ENCODE assay signal across 10 cellular contexts in the genomic region with DNA sequence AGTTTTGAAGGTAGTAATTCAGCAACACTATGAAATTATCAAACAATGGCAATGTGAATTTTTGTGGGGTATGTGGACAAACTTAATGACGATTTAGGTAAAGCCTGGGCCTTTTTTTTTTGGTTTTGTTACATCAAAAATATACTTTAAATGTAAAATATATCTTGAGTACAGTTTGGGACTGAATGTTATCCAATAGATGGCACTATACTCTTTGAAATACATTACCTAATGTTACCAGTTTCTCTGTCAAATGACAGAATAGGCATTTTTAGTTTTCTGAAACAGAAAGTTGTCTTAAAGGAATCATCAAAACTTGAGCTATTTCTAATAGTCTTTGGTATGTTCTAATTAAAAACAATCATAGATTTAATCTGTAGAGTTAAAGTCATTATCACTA.
DNase-seq lines count a peak whose midpoint lies in the region; ATAC-seq and TF ChIP-seq lines count a peak whose summit lies in the region.
"Had no signal": no experiment of that assay in that cellular context is flagged by ENCODE, and none has a peak within 500 bp of the region (broad histone marks: within the 10 kb centered on the region; RNA-seq: fewer than 3 reads in every experiment).

No MANE protein-coding gene starts in this region.

- H3K36me3 ChIP-seq in SK-N-SH (replicated peaks in 1 of 2; ENCODE audit: control insufficient read depth in 1 of 2, insufficient read depth in 2 of 2, low read length in 1 of 2) = no peaks in the 10 kb centered on the region

- H3K4me3 Mint-ChIP-seq in brain = no peak overlapping the region
- no peak overlapping the region for H3K4me3 Mint-ChIP-seq in type B pancreatic cell
- H3K4me3 Mint-ChIP-seq: activated B cell treated with CpG ODN at 0.5 μM for 24 hours; CD4-positive, alpha-beta memory T cell had no signal

- H3K36me3 Mint-ChIP-seq in brain (no peaks in the 10 kb centered on the region), type B pancreatic cell (no peaks in the 10 kb centered on the region)
- H3K36me3 Mint-ChIP-seq: CD4-positive, alpha-beta memory T cell had no signal

- ATAC-seq in SK-N-SH treated with all-trans-retinoic acid at 6 μM for 48 hours (no peak), Right ventricle myocardium superior (ENCODE audit: poor library complexity) (no peak), GM21381 (IDR thresholded peaks at IDR 0.05; ENCODE audit: unreplicated experiment) (no peak), HG02840 (IDR thresholded peaks at IDR 0.05; ENCODE audit: low FRiP score, unreplicated experiment) (no peak)

- no peak for TF ChIP-seq EP300 in SK-N-SH (IDR thresholded peaks at IDR 0.05; ENCODE audit: borderline replicate concordance in 1 of 2, low read depth in 1 of 2, low read length in 1 of 2)

- H3K9me3 Mint-ChIP-seq in brain = peaks cover 0 to 5% (median 1%) of the 10 kb centered on the region in 5 experiments
- no peaks in the 10 kb centered on the region for H3K9me3 Mint-ChIP-seq in type B pancreatic cell

- no peak overlapping the region for H3K4me3 ChIP-seq in SK-N-SH (ENCODE audit: low read depth in 2 of 2, low read length in 1 of 2)

- no peaks in the 10 kb centered on the region for H3K9me2 ChIP-seq in SK-N-SH

- DNase-seq in SK-N-SH = no peak
- DNase-seq in NCI-H1694 (lab: John Stamatoyannopoulos, UW) = peak; percentile 3
- DNase-seq in type B pancreatic cell (ENCODE audit: extremely low spot score, unreplicated experiment) = no peak
- no peak for DNase-seq in Right ventricle myocardium superior
- DNase-seq: activated B cell treated with CpG ODN at 0.5 μM for 24 hours; CD4-positive, alpha-beta memory T cell had no signal

- TF ChIP-seq RAD21 in SK-N-SH (IDR thresholded peaks at IDR 0.05; ENCODE audit: low read length) = peak; percentile 59

- H3K27ac Mint-ChIP-seq in brain = no peak overlapping the region
- H3K27ac Mint-ChIP-seq in type B pancreatic cell = no peak overlapping the region
- H3K27ac Mint-ChIP-seq: activated B cell treated with CpG ODN at 0.5 μM for 24 hours; CD4-positive, alpha-beta memory T cell had no signal

- H3K4me1 Mint-ChIP-seq in brain = no peaks in the 10 kb centered on the region
- no peaks in the 10 kb centered on the region for H3K4me1 Mint-ChIP-seq in type B pancreatic cell (ENCODE audit: unreplicated experiment)
- H3K4me1 Mint-ChIP-seq: activated B cell treated with CpG ODN at 0.5 μM for 24 hours; CD4-positive, alpha-beta memory T cell had no signal

- no peak overlapping the region for H3K4me2 ChIP-seq in SK-N-SH

- H3K9me3 ChIP-seq in SK-N-SH = no peaks in the 10 kb centered on the region

- no peaks in the 10 kb centered on the region; a peak in 1 of 4 replicates for H3K4me1 ChIP-seq in SK-N-SH (ENCODE audit: control insufficient read depth in 1 of 2, insufficient read depth in 2 of 2, low read depth in 1 of 2, low read length in 1 of 2)

- H3K9ac ChIP-seq in SK-N-SH = no peak overlapping the region

- CTCF ChIA-PET in SK-N-SH (lab: Yijun Ruan, JAX) = interaction anchor here (0.6 to 2.0 kb wide), 4 partner anchors 9 to 1502 kb away, joined by 3 to 7 read pairs (median 3); no protein-coding TSS in a partner anchor

- H4K20me1 ChIP-seq in SK-N-SH (ENCODE audit: insufficient read depth) = no peaks in the 10 kb centered on the region

- no peak overlapping the region for H3K27ac ChIP-seq in SK-N-SH (ENCODE audit: low read depth in 2 of 2, low read length in 1 of 2)

- 0% methylated on average over 1 of the region's 1 CpG for WGBS in SK-N-SH (ENCODE audit: low lambda C conversion rate)

- no peak overlapping the region for H2AFZ ChIP-seq in SK-N-SH (ENCODE audit: low read depth)

- intact Hi-C loops in Right ventricle myocardium superior (cut with DNase I) = no loop called here

- peaks cover 5% of the 10 kb centered on the region for H3K27me3 Mint-ChIP-seq in brain
- H3K27me3 Mint-ChIP-seq in type B pancreatic cell = no peaks in the 10 kb centered on the region
- H3K27me3 Mint-ChIP-seq: activated B cell treated with CpG ODN at 0.5 μM for 24 hours; CD4-positive, alpha-beta memory T cell had no signal

- H3K79me2 ChIP-seq in SK-N-SH (ENCODE audit: insufficient read depth) = no peaks in the 10 kb centered on the region

- H3K27me3 ChIP-seq in SK-N-SH (ENCODE audit: insufficient read depth) = no peaks in the 10 kb centered on the region

- TF ChIP-seq CTCF in SK-N-SH (IDR thresholded peaks at IDR 0.05) = peak; percentile 55
- TF ChIP-seq CTCF in brain (conservative IDR thresholded peaks at IDR 0.05) = peak; percentile 40 to 68
- TF ChIP-seq CTCF in type B pancreatic cell (conservative IDR thresholded peaks at IDR 0.05) = peak; percentile 66

- POLR2A ChIA-PET in SK-N-SH (lab: Yijun Ruan, JAX) = no interaction called here

- no peaks in the 10 kb centered on the region for H3F3A ChIP-seq in SK-N-SH (replicated peaks; ENCODE audit: insufficient read depth)

TF ChIP-seq in SK-N-SH, 30 proteins besides CTCF, POLR2A, EP300 and RAD21:
- TF ChIP-seq TCF12 (IDR thresholded peaks at IDR 0.05) = no peak

TF ChIP-seq in SK-N-SH treated with all-trans-retinoic acid at 6 μM for 48 hours, 23 proteins besides CTCF, POLR2A, EP300 and RAD21:
- TF ChIP-seq ZNF70 (CRISPR knock-in tag; IDR thresholded peaks at IDR 0.05) (no peak), TCF4 (CRISPR knock-in tag; IDR thresholded peaks at IDR 0.05; ENCODE audit: borderline replicate concordance) (no peak), ZNF565 (CRISPR knock-in tag; conservative IDR thresholded peaks at IDR 0.05; ENCODE audit: low read depth) (no peak), GLIS3 (CRISPR knock-in tag; IDR thresholded peaks at IDR 0.05) (no peak), SNAI2 (CRISPR knock-in tag; IDR thresholded peaks at IDR 0.05) (no peak), ZC3H10 (CRISPR knock-in tag; IDR thresholded peaks at IDR 0.05) (no peak), ZNF8 (CRISPR knock-in tag; IDR thresholded peaks at IDR 0.05) (no peak), ZFP30 (CRISPR knock-in tag; IDR thresholded peaks at IDR 0.05) (no peak), ZFP3 (CRISPR knock-in tag; IDR thresholded peaks at IDR 0.05) (no peak), RARB (CRISPR knock-in tag; IDR thresholded peaks at IDR 0.05) (no peak), CSDC2 (CRISPR knock-in tag; IDR thresholded peaks at IDR 0.05) (no peak), TOX (CRISPR knock-in tag; IDR thresholded peaks at IDR 0.05; ENCODE audit: borderline replicate concordance) (no peak)
- TF ChIP-seq, protein P1, sequence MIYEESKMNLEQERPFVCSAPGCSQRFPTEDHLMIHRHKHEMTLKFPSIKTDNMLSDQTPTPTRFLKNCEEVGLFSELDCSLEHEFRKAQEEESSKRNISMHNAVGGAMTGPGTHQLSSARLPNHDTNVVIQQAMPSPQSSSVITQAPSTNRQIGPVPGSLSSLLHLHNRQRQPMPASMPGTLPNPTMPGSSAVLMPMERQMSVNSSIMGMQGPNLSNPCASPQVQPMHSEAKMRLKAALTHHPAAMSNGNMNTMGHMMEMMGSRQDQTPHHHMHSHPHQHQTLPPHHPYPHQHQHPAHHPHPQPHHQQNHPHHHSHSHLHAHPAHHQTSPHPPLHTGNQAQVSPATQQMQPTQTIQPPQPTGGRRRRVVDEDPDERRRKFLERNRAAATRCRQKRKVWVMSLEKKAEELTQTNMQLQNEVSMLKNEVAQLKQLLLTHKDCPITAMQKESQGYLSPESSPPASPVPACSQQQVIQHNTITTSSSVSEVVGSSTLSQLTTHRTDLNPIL (CRISPR knock-in tag; IDR thresholded peaks at IDR 0.05; ENCODE audit: low read depth) = no peak
- TF ChIP-seq, protein P2, sequence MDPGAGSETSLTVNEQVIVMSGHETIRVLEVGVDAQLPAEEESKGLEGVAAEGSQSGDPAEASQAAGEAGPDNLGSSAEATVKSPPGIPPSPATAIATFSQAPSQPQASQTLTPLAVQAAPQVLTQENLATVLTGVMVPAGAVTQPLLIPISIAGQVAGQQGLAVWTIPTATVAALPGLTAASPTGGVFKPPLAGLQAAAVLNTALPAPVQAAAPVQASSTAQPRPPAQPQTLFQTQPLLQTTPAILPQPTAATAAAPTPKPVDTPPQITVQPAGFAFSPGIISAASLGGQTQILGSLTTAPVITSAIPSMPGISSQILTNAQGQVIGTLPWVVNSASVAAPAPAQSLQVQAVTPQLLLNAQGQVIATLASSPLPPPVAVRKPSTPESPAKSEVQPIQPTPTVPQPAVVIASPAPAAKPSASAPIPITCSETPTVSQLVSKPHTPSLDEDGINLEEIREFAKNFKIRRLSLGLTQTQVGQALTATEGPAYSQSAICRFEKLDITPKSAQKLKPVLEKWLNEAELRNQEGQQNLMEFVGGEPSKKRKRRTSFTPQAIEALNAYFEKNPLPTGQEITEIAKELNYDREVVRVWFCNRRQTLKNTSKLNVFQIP (CRISPR knock-in tag; IDR thresholded peaks at IDR 0.05; ENCODE audit: borderline replicate concordance, low read depth) = no peak
- TF ChIP-seq, protein P3, sequence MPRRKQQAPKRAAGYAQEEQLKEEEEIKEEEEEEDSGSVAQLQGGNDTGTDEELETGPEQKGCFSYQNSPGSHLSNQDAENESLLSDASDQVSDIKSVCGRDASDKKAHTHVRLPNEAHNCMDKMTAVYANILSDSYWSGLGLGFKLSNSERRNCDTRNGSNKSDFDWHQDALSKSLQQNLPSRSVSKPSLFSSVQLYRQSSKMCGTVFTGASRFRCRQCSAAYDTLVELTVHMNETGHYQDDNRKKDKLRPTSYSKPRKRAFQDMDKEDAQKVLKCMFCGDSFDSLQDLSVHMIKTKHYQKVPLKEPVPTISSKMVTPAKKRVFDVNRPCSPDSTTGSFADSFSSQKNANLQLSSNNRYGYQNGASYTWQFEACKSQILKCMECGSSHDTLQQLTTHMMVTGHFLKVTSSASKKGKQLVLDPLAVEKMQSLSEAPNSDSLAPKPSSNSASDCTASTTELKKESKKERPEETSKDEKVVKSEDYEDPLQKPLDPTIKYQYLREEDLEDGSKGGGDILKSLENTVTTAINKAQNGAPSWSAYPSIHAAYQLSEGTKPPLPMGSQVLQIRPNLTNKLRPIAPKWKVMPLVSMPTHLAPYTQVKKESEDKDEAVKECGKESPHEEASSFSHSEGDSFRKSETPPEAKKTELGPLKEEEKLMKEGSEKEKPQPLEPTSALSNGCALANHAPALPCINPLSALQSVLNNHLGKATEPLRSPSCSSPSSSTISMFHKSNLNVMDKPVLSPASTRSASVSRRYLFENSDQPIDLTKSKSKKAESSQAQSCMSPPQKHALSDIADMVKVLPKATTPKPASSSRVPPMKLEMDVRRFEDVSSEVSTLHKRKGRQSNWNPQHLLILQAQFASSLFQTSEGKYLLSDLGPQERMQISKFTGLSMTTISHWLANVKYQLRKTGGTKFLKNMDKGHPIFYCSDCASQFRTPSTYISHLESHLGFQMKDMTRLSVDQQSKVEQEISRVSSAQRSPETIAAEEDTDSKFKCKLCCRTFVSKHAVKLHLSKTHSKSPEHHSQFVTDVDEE (CRISPR knock-in tag; IDR thresholded peaks at IDR 0.05) = no peak
